ENCODE assay signal across 13 cellular contexts in the genomic region with DNA sequence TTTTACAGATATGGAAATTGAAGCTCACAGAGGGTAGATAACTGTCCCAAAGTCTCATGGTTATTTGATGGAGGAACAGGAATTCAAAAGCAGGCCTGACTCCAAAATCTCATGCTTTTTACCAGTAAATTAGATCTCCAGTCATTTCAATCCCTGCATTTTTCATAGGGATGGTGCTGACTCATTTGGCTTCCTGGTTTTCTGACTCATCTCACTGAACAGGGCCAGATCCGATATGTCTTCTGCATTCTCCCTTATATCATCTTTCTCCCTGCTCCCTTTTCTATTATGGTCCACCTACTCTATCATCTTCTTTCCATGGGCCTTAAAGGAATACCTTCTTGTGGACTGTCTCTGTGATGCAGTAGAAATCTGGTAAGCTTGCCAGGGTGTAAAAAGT.
DNase-seq lines count a peak whose midpoint lies in the region; ATAC-seq and TF ChIP-seq lines count a peak whose summit lies in the region.
"Had no signal": no experiment of that assay in that cellular context is flagged by ENCODE, and none has a peak within 500 bp of the region (broad histone marks: within the 10 kb centered on the region; RNA-seq: fewer than 3 reads in every experiment).

No MANE protein-coding gene starts in this region.

- intact Hi-C loops in left colon (cut with DNase I, micrococcal nuclease): no loop called here

- H3K4me3 Mint-ChIP-seq in naive B cell: peak overlapping the region in 4 of 8 donors; percentile 36 to 60 (median 46)
- H3K4me3 Mint-ChIP-seq: activated T-cell treated with anti-CD3 and anti-CD28 coated beads, Interleukin-2, amount 50 U/mL, for 72 hours had no signal

- ATAC-seq in naive B cell (ENCODE audit: low read depth in 2 of 2) (no peak), left colon (no peak)
- ATAC-seq: left lobe of liver had no signal

- in situ Hi-C loops in GM13977 (cut with MboI; ENCODE audit: low pct_unique_long_range_greater_than_20kb, low sequenced_read_pairs, unreplicated experiment): no loop called here

- DNase-seq in Ammon's horn (ENCODE audit: low spot score) (peak; percentile 42), M059J (ENCODE audit: low read depth) (peak; percentile 93), cardiac fibroblast (ENCODE audit: low read depth in 2 of 2) (peak; percentile 83 to 86), naive B cell (no peak), GM13977 (ENCODE audit: low spot score) (no peak), NCI-H510A (lab: John Stamatoyannopoulos, UW) (no peak), left colon (no peak), NCI-H187 treated with DMSO at 0.1 percent for 48 hours (lab: John Stamatoyannopoulos, UW) (no peak)
- DNase-seq: activated T-cell treated with anti-CD3 and anti-CD28 coated beads, Interleukin-2, amount 50 U/mL, for 72 hours; DND-41; NCI-H1694 treated with DMSO at 0.1 percent for 48 hours; T-helper 2 cell had no signal

- no peaks in the 10 kb centered on the region for H3K9me3 Mint-ChIP-seq in naive B cell
- H3K9me3 Mint-ChIP-seq: activated T-cell treated with anti-CD3 and anti-CD28 coated beads, Interleukin-2, amount 50 U/mL, for 72 hours had no signal

- H3K4me3 ChIP-seq in cardiac fibroblast (replicated peaks in 1 of 2; ENCODE audit: low read depth in 2 of 2, low read length in 2 of 2): no peak overlapping the region

- TF ChIP-seq CTCF in cardiac fibroblast (IDR thresholded peaks at IDR 0.05; ENCODE audit: low read depth, low read length): no peak
- no peak for TF ChIP-seq CTCF in GM13977 (IDR thresholded peaks at IDR 0.05; ENCODE audit: extremely low read depth, insufficient read depth, missing control alignments)

- no peaks in the 10 kb centered on the region for H3K27me3 Mint-ChIP-seq in naive B cell

- H3K27ac Mint-ChIP-seq in naive B cell: peak overlapping the region in 5 of 6 donors; percentile 13 to 70 (median 20)
- H3K27ac Mint-ChIP-seq: activated T-cell treated with anti-CD3 and anti-CD28 coated beads, Interleukin-2, amount 50 U/mL, for 72 hours had no signal

- H3K4me1 Mint-ChIP-seq in naive B cell: peaks cover 15 to 45% (median 23%) of the 10 kb centered on the region in 3 donors

- no peaks in the 10 kb centered on the region for H3K36me3 Mint-ChIP-seq in naive B cell

Comparison
In these comparisons a context has a peak if more than half of its experiments do, and no peak if none do; other contexts are left out.
1. DNase-seq: peak in Ammon's horn (single experiment), M059J (single experiment) and cardiac fibroblast (2 of 2); none in naive B cell (single experiment), GM13977 (single experiment), NCI-H510A (single experiment), left colon (0 of 2) and NCI-H187 treated with DMSO at 0.1 percent for 48 hours (single experiment).